ENCODE assay signal across 8 cellular contexts in genomic region chr16:89722392-89723278, GRCh38. TPM values are rescaled to one million over a fixed set of nuclear protein-coding genes. Genes with fewer than 3 reads are reported as not detected.
A peak's percentile ranks its signal among the peaks of the same experiment; 100 is the strongest.
DNase-seq lines count a peak whose midpoint lies in the region; ATAC-seq and TF ChIP-seq lines count a peak whose summit lies in the region.

No MANE protein-coding gene starts in this region.

- ATAC-seq in GM18498 (IDR thresholded peaks at IDR 0.05; ENCODE audit: unreplicated experiment) = peak; percentile 16

- WGBS in HUES64 = 50% methylated on average over 56 of the region's 56 CpGs
- WGBS in lower leg skin, 2 donors = 17 to 21% methylated on average over 22 to 31 of the region's 56 CpGs

- H3K4me1 Mint-ChIP-seq in chondrocyte (ENCODE audit: low read depth) = peaks cover 30% of the 10 kb centered on the region

- H3K27me3 ChIP-seq in HUES64 (ENCODE audit: insufficient read depth, low read length) = peaks cover 38% of the 10 kb centered on the region

- no peak for TF ChIP-seq CTCF in chondrocyte (IDR thresholded peaks at IDR 0.05)
- no peak for TF ChIP-seq CTCF in lower leg skin (IDR thresholded peaks at IDR 0.05)

- peak overlapping the region; percentile 70 for H3K9ac ChIP-seq in HUES64 (ENCODE audit: low read depth, low read length)

- peaks cover 24% of the 10 kb centered on the region for H3K36me3 ChIP-seq in HUES64 (ENCODE audit: insufficient read depth, low read length)

- H3K27ac Mint-ChIP-seq in chondrocyte (ENCODE audit: unreplicated experiment) = peak overlapping the region; percentile 81

- peak overlapping the region; percentile 76 for H3K4me3 Mint-ChIP-seq in chondrocyte (ENCODE audit: unreplicated experiment)

- TF ChIP-seq POLR2A in lower leg skin (IDR thresholded peaks at IDR 0.05) = no peak

- no peak overlapping the region for H3K27ac ChIP-seq in HUES64 (ENCODE audit: low read depth, low read length)

- H3K4me3 ChIP-seq in HUES64 (ENCODE audit: low read length) = peak overlapping the region; percentile 67
- peak overlapping the region; percentile 66 for H3K4me3 ChIP-seq in lower leg skin (ENCODE audit: low read depth, poor library complexity, severe bottlenecking)

- no peaks in the 10 kb centered on the region for H3K9me3 Mint-ChIP-seq in chondrocyte (ENCODE audit: low read depth)

- H3K27me3 Mint-ChIP-seq in chondrocyte (ENCODE audit: low read depth) = no peaks in the 10 kb centered on the region

- peak in 3 of 4 experiments; percentile 29 to 75 (median 50) for DNase-seq in activated CD4-positive, CD25-positive, alpha-beta regulatory T cell (lab: John Stamatoyannopoulos, UW)
- DNase-seq in chondrocyte (ENCODE audit: low spot score) = no peak
- peak; percentile 86 to 95 for DNase-seq in lower leg skin (ENCODE audit: low spot score in 2 of 2)
- peak; percentile 34 for DNase-seq in stimulated activated CD8-positive, alpha-beta memory T cell treated with anti-CD3 and anti-CD28 coated beads, Interleukin-15, amount 100 ng/mL, for 1 hour (ENCODE audit: low read depth)
- DNase-seq in NCI-H526 treated with DMSO at 0.1 percent for 48 hours (lab: John Stamatoyannopoulos, UW) = no peak
- DNase-seq in NCI-H510A (lab: John Stamatoyannopoulos, UW) = no peak

- peaks cover 5% of the 10 kb centered on the region; the same call in 1 of the 2 replicates for H3K4me1 ChIP-seq in HUES64 (ENCODE audit: insufficient read depth, low read length)

- no peaks in the 10 kb centered on the region for H3K9me3 ChIP-seq in HUES64 (ENCODE audit: insufficient read depth, low read depth, low read length)

- peaks cover 11% of the 10 kb centered on the region for H3K36me3 Mint-ChIP-seq in chondrocyte (ENCODE audit: low read depth)

- intact Hi-C loops in lower leg skin (cut with DNase I; ENCODE audit: low total_unique reads) = no loop called here

RNA-seq across cellular contexts. Expression of gene ZNF276, which starts 1.3 kb away (rescaled TPM):
- 4.1 TPM for polyA plus RNA-seq in HUES64 (2013, experiment 1 of 2)
- 7.2 TPM for polyA plus RNA-seq in HUES64 (2013, experiment 2 of 2)
- 16.2 to 23.0 TPM (median 17.4 TPM) in 3 replicates for total RNA-seq in chondrocyte
- total RNA-seq in lower leg skin = 10 to 100 TPM; 44.7 to 62.0 (median 52.8) TPM

RNA-seq across cellular contexts. Expression of gene VPS9D1, which starts 1.9 kb away (rescaled TPM):
- polyA plus RNA-seq in HUES64 (2013, experiment 1 of 2) = 3.5 TPM
- 7.5 TPM for polyA plus RNA-seq in HUES64 (2013, experiment 2 of 2)
- total RNA-seq in chondrocyte (20.3 to 26.6 TPM (median 20.4 TPM) in 3 replicates), lower leg skin (1 to 10 TPM; 5.8 to 9.8 (median 7.0) TPM)

RNA-seq across cellular contexts. Expression of gene SPATA2L, which starts 21.1 kb away (rescaled TPM):
- 5.8 TPM for polyA plus RNA-seq in HUES64 (2013, experiment 1 of 2)
- 5.8 TPM for polyA plus RNA-seq in HUES64 (2013, experiment 2 of 2)
- total RNA-seq in chondrocyte (7.0 to 10.3 TPM (median 9.3 TPM) in 3 replicates), lower leg skin (10 to 100 TPM; 18.3 to 34.6 (median 28.4) TPM)

RNA-seq across cellular contexts. Expression of gene CDK10, which starts 36.1 kb away (rescaled TPM):
- polyA plus RNA-seq in HUES64 (2013, experiment 1 of 2) = 48.4 TPM
- polyA plus RNA-seq in HUES64 (2013, experiment 2 of 2) = 54.0 TPM
- total RNA-seq in chondrocyte = 43.7 to 63.0 TPM (median 45.8 TPM) in 3 replicates
- total RNA-seq in lower leg skin = 10 to 100 TPM; 34.6 to 69.1 (median 40.9) TPM

Comparison
In these comparisons a context has a peak if more than half of its experiments do, and no peak if none do; other contexts are left out.
1. DNase-seq: peak in activated CD4-positive, CD25-positive, alpha-beta regulatory T cell (3 of 4), lower leg skin (2 of 2) and stimulated activated CD8-positive, alpha-beta memory T cell treated with anti-CD3 and anti-CD28 coated beads, Interleukin-15, amount 100 ng/mL, for 1 hour (single experiment); none in chondrocyte (single experiment), NCI-H526 treated with DMSO at 0.1 percent for 48 hours (single experiment) and NCI-H510A (single experiment).